ENCODE assay signal across 1 cellular context in genomic region chr2:218858671-218859555, GRCh38.
TF ChIP-seq lines count a peak whose summit lies in the region.

No MANE protein-coding gene starts in this region.

TF ChIP-seq in HepG2, 621 proteins besides CTCF, POLR2A, EP300 and RAD21:
- TF ChIP-seq CHD4 (IDR thresholded peaks at IDR 0.05; ENCODE audit: borderline replicate concordance, low read length) (no peak), MTF2 (CRISPR knock-in tag; IDR thresholded peaks at IDR 0.05; ENCODE audit: borderline replicate concordance) (peak; percentile 66; the same call in 1 of the 2 replicates), EZH2 (conservative IDR thresholded peaks at IDR 0.05; ENCODE audit: low read depth, low read length) (peak; percentile 97), ZNF850 (CRISPR knock-in tag; conservative IDR thresholded peaks at IDR 0.05) (no peak), HDAC2 (CRISPR knock-in tag; IDR thresholded peaks at IDR 0.05) (no peak), ZNF800 (CRISPR knock-in tag; IDR thresholded peaks at IDR 0.05) (0 out of 2 replicates have a peak, but pooled peaks have one; percentile 43), MTA1 (CRISPR knock-in tag; IDR thresholded peaks at IDR 0.05; ENCODE audit: borderline replicate concordance) (0 out of 2 replicates have a peak, but pooled peaks have one; percentile 34), GABPA (IDR thresholded peaks at IDR 0.05; ENCODE audit: low read depth, low read length) (no peak), GABPA (CRISPR knock-in tag; IDR thresholded peaks at IDR 0.05; ENCODE audit: low read depth) (no peak), RXRA (CRISPR knock-in tag; IDR thresholded peaks at IDR 0.05) (peak; percentile 26; the same call in 1 of the 2 replicates), ZNF709 (CRISPR knock-in tag; IDR thresholded peaks at IDR 0.05) (no peak), FOXA3 (CRISPR knock-in tag; IDR thresholded peaks at IDR 0.05) (no peak)
